In the genomic region with DNA sequence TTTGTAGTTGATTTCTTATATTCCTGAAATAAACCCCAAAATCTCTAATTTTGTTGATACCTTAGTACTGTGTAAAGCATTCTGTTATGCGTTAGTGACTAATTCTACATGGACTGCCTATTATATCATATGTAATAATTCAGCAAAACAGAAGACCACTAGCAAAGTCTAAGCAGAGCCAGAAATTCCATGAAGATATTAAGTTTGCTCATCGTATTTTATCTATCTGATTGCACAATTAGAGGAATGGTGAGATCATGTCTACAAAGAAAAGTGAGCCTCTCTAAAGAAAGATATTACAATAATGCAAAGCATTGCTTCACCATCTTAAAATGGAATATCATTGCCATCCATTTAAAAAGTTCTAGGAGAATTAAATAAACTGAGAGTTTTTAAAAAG, we compare ENCODE assay signal across 18 cellular contexts.
"Had no signal": no experiment of that assay in that cellular context is flagged by ENCODE, and none has a peak within 500 bp of the region (broad histone marks: within the 10 kb centered on the region; RNA-seq: fewer than 3 reads in every experiment).

No MANE protein-coding gene starts in this region.

- H3K27me3 ChIP-seq: foreskin keratinocyte, hepatocyte, neutrophil, thyroid gland had no signal

- H3K4me2 ChIP-seq: hepatocyte had no signal

- H3K79me2 ChIP-seq: hepatocyte had no signal

- H3K27ac Mint-ChIP-seq: activated CD4-positive, alpha-beta memory T cell treated with anti-CD3 and anti-CD28 coated beads, Interleukin-2, amount 10 ng/mL, durations not matched to agents 7 days and 5 days; activated CD8-positive, alpha-beta memory T cell treated with anti-CD3 and anti-CD28 coated beads, Interleukin-2, amount 10 ng/mL, durations not matched to agents 7 days and 5 days; activated naive CD8-positive, alpha-beta T cell; brain; natural killer cell treated with Interleukin-12 subunit alpha and Interleukin-12 subunit beta and Interleukin-15 and Interleukin-18, amount 100 ng/mL, for 72 hours; T-cell had no signal

- H3K4me3 ChIP-seq: coronary artery, hepatocyte, lower lobe of right lung, thyroid gland had no signal

- H2AFZ ChIP-seq: hepatocyte had no signal

- H3K27ac ChIP-seq: coronary artery, foreskin keratinocyte, hepatocyte, lower lobe of right lung, neutrophil, thyroid gland had no signal

- H3K4me3 Mint-ChIP-seq: activated CD4-positive, alpha-beta memory T cell treated with anti-CD3 and anti-CD28 coated beads, Interleukin-2, amount 10 ng/mL, durations not matched to agents 7 days and 5 days; activated CD8-positive, alpha-beta memory T cell treated with anti-CD3 and anti-CD28 coated beads, Interleukin-2, amount 10 ng/mL, durations not matched to agents 7 days and 5 days; activated naive CD8-positive, alpha-beta T cell; brain; central memory CD8-positive, alpha-beta T cell; natural killer cell treated with Interleukin-12 subunit alpha and Interleukin-12 subunit beta and Interleukin-15 and Interleukin-18, amount 100 ng/mL, for 72 hours; T-cell had no signal

- H3K4me1 Mint-ChIP-seq: activated CD4-positive, alpha-beta memory T cell treated with anti-CD3 and anti-CD28 coated beads, Interleukin-2, amount 10 ng/mL, durations not matched to agents 7 days and 5 days; activated CD8-positive, alpha-beta memory T cell treated with anti-CD3 and anti-CD28 coated beads, Interleukin-2, amount 10 ng/mL, durations not matched to agents 7 days and 5 days; central memory CD8-positive, alpha-beta T cell; T-cell had no signal

- H3K9me3 ChIP-seq: lower lobe of right lung, neutrophil, thyroid gland had no signal

- DNase-seq: activated CD4-positive, alpha-beta memory T cell treated with anti-CD3 and anti-CD28 coated beads, Interleukin-2, amount 10 ng/mL, durations not matched to agents 7 days and 5 days; activated CD4-positive, alpha-beta T cell treated with anti-CD3 and anti-CD28 coated beads for 48 hours; activated CD4-positive, CD25-positive, alpha-beta regulatory T cell; activated CD8-positive, alpha-beta memory T cell treated with anti-CD3 and anti-CD28 coated beads, Interleukin-2, amount 10 ng/mL, durations not matched to agents 7 days and 5 days; erythroblast; foreskin keratinocyte; islet precursor cell; lower lobe of right lung; stimulated activated naive CD4-positive, alpha-beta T cell; T-cell; thyroid gland had no signal

- H3K27me3 Mint-ChIP-seq: activated CD4-positive, alpha-beta memory T cell treated with anti-CD3 and anti-CD28 coated beads, Interleukin-2, amount 10 ng/mL, durations not matched to agents 7 days and 5 days; activated CD8-positive, alpha-beta memory T cell treated with anti-CD3 and anti-CD28 coated beads, Interleukin-2, amount 10 ng/mL, durations not matched to agents 7 days and 5 days; activated naive CD8-positive, alpha-beta T cell; central memory CD8-positive, alpha-beta T cell; natural killer cell treated with Interleukin-12 subunit alpha and Interleukin-12 subunit beta and Interleukin-15 and Interleukin-18, amount 100 ng/mL, for 72 hours; T-cell had no signal

- H3K4me1 ChIP-seq: foreskin keratinocyte, lower lobe of right lung, thyroid gland had no signal

- H3K36me3 Mint-ChIP-seq: activated CD8-positive, alpha-beta memory T cell treated with anti-CD3 and anti-CD28 coated beads, Interleukin-2, amount 10 ng/mL, durations not matched to agents 7 days and 5 days; activated naive CD8-positive, alpha-beta T cell; brain; natural killer cell treated with Interleukin-12 subunit alpha and Interleukin-12 subunit beta and Interleukin-15 and Interleukin-18, amount 100 ng/mL, for 72 hours; T-cell had no signal

- H3K36me3 ChIP-seq: lower lobe of right lung, neutrophil, thyroid gland had no signal
